In the genomic region with DNA sequence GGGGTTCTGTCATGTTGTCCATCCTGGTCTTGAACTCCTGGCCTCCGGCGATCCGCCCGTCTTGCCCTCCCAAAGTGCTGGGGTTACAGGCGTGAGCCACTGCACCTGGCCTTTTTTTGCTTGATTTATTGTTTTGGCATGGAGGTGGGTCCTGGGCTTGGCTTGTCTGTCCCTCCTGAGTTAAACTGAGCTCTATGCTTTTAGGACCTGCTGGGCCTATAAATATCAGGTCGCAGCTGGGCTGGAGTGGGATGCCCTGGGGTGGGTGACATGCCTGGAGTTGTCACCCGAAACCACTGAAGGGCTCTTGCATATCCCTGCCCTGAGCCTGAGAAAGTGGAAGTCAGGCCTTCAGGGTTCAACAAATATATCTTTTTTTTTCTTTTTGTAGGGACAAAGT, we compare ENCODE assay signal across 22 cellular contexts. TPM values are rescaled to one million over a fixed set of nuclear protein-coding genes. Genes with fewer than 3 reads are reported as not detected.
"Had no signal": no experiment of that assay in that cellular context is flagged by ENCODE, and none has a peak within 500 bp of the region (broad histone marks: within the 10 kb centered on the region; RNA-seq: fewer than 3 reads in every experiment).

No MANE protein-coding gene starts in this region.

- H3K9me3 ChIP-seq: adrenal gland, heart left ventricle, tibial nerve, vagina had no signal

- H3K36me3 ChIP-seq: adrenal gland, heart left ventricle, tibial nerve, vagina had no signal

- ATAC-seq: effector memory CD8-positive, alpha-beta T cell; heart left ventricle; left cardiac atrium; naive thymus-derived CD4-positive, alpha-beta T cell had no signal

- H3K9me3 Mint-ChIP-seq: activated naive CD4-positive, alpha-beta T cell treated with anti-CD3 and anti-CD28 coated beads, Interleukin-2, amount 50 U/mL, for 24 hours; activated T-cell treated with anti-CD3 and anti-CD28 coated beads, Interleukin-2, amount 50 U/mL, for 24 hours; effector memory CD8-positive, alpha-beta T cell; naive thymus-derived CD4-positive, alpha-beta T cell had no signal

- H3K27ac Mint-ChIP-seq: naive thymus-derived CD4-positive, alpha-beta T cell had no signal

- H3K27me3 ChIP-seq: adrenal gland, heart left ventricle, tibial nerve, vagina had no signal

- H3K4me3 Mint-ChIP-seq: activated naive CD4-positive, alpha-beta T cell treated with anti-CD3 and anti-CD28 coated beads, Interleukin-2, amount 50 U/mL, for 24 hours; activated T-cell treated with anti-CD3 and anti-CD28 coated beads, Interleukin-2, amount 50 U/mL, for 24 hours; effector memory CD8-positive, alpha-beta T cell; naive thymus-derived CD4-positive, alpha-beta T cell had no signal

- H3K27ac ChIP-seq: adrenal gland, epithelial cell of prostate, heart left ventricle, tibial nerve, vagina had no signal

- DNase-seq: activated CD4-positive, alpha-beta T cell treated with anti-CD3 and anti-CD28 coated beads for 1 hour; activated CD4-positive, alpha-beta T cell treated with anti-CD3 and anti-CD28 coated beads, Interleukin-2, amount 50 U/mL, for 48 hours; activated T-cell treated with anti-CD3 and anti-CD28 coated beads, Interleukin-2, amount 50 U/mL, for 24 hours; adrenal gland; dermis blood vessel endothelial cell; effector memory CD8-positive, alpha-beta T cell; heart left ventricle; left cardiac atrium; naive thymus-derived CD4-positive, alpha-beta T cell; posterior cingulate gyrus; stimulated activated CD4-positive, alpha-beta T cell treated with anti-CD3 and anti-CD28 coated beads, Interleukin-15, amount 100 ng/mL, for 24 hours; stimulated activated CD4-positive, alpha-beta T cell treated with anti-CD3 and anti-CD28 coated beads, Interleukin-4, amount 100 ng/mL, for 24 hours; stimulated activated naive CD4-positive, alpha-beta T cell; substantia nigra; T-helper 9 cell had no signal

- H3K4me3 ChIP-seq: adrenal gland, heart left ventricle, tibial nerve, vagina had no signal

- H3K36me3 Mint-ChIP-seq: activated naive CD4-positive, alpha-beta T cell treated with anti-CD3 and anti-CD28 coated beads, Interleukin-2, amount 50 U/mL, for 24 hours had no signal

- H3K4me1 ChIP-seq: adrenal gland, tibial nerve, vagina had no signal

- H3K27me3 Mint-ChIP-seq: activated naive CD4-positive, alpha-beta T cell treated with anti-CD3 and anti-CD28 coated beads, Interleukin-2, amount 50 U/mL, for 24 hours; activated T-cell treated with anti-CD3 and anti-CD28 coated beads, Interleukin-2, amount 50 U/mL, for 24 hours; effector memory CD8-positive, alpha-beta T cell; naive thymus-derived CD4-positive, alpha-beta T cell had no signal

RNA-seq across cellular contexts. Expression of a gene that starts 5.5 kb away (rescaled TPM):
- total RNA-seq: chondrocyte, dermis blood vessel endothelial cell, frontal cortex, lung microvascular endothelial cell had no signal
